ENCODE assay signal across 23 cellular contexts in genomic region chr6:75115501-75115900, GRCh38.
DNase-seq lines count a peak whose midpoint lies in the region; ATAC-seq, FAIRE-seq and TF ChIP-seq lines count a peak whose summit lies in the region.
"Had no signal": no experiment of that assay in that cellular context is flagged by ENCODE, and none has a peak within 500 bp of the region (broad histone marks: within the 10 kb centered on the region; RNA-seq: fewer than 3 reads in every experiment).

No MANE protein-coding gene starts in this region.

- H3K27ac Mint-ChIP-seq in activated CD8-positive, alpha-beta memory T cell treated with anti-CD3 and anti-CD28 coated beads, Interleukin-2, amount 10 ng/mL, durations not matched to agents 7 days and 5 days = no peak overlapping the region
- H3K27ac Mint-ChIP-seq in T-helper 17 cell = no peak overlapping the region
- H3K27ac Mint-ChIP-seq: dendritic cell treated with granulocyte-macrophage colony-stimulating factor and Interleukin-4, amounts not matched to agents 40 ng/mL and 50 ng/mL, for 4 days had no signal

- H3K9me3 Mint-ChIP-seq in activated CD8-positive, alpha-beta memory T cell treated with anti-CD3 and anti-CD28 coated beads, Interleukin-2, amount 10 ng/mL, durations not matched to agents 7 days and 5 days (ENCODE audit: low read depth) = no peaks in the 10 kb centered on the region
- H3K9me3 Mint-ChIP-seq: dendritic cell treated with granulocyte-macrophage colony-stimulating factor and Interleukin-4, amounts not matched to agents 40 ng/mL and 50 ng/mL, for 4 days had no signal

- no peaks in the 10 kb centered on the region for H3K27me3 Mint-ChIP-seq in activated CD8-positive, alpha-beta memory T cell treated with anti-CD3 and anti-CD28 coated beads, Interleukin-2, amount 10 ng/mL, durations not matched to agents 7 days and 5 days
- peaks cover 21% of the 10 kb centered on the region for H3K27me3 Mint-ChIP-seq in T-helper 17 cell
- H3K27me3 Mint-ChIP-seq: dendritic cell treated with granulocyte-macrophage colony-stimulating factor and Interleukin-4, amounts not matched to agents 40 ng/mL and 50 ng/mL, for 4 days had no signal

- TF ChIP-seq RAD21 in A549 (conservative IDR thresholded peaks at IDR 0.05 in 1 of 2, IDR thresholded peaks at IDR 0.05 in 1 of 2) = no peak

- WGBS in A549 (ENCODE audit: missing lambda C conversion rate) = 82% methylated on average over 3 of the region's 3 CpGs
- 63% methylated on average over 3 of the region's 3 CpGs for WGBS in prostate gland

- H3K27ac ChIP-seq in A549 (no peak overlapping the region), ascending aorta (peak overlapping the region; percentile 52 to 66), osteoblast (ENCODE audit: low read depth, low read length) (peak overlapping the region; percentile 48), gastrocnemius medialis (no peak overlapping the region), prostate gland (no peak overlapping the region)
- H3K27ac ChIP-seq: 22Rv1, SJCRH30, upper lobe of left lung had no signal

- H3K36me3 ChIP-seq in ascending aorta (peaks cover 0 to 14% of the 10 kb centered on the region in 2 donors), osteoblast (ENCODE audit: insufficient read depth, low read length) (peaks cover 92% of the 10 kb centered on the region), gastrocnemius medialis (no peaks in the 10 kb centered on the region), prostate gland (no peaks in the 10 kb centered on the region)
- H3K36me3 ChIP-seq: upper lobe of left lung had no signal

- H3K4me3 ChIP-seq in A549 = no peak overlapping the region
- peak overlapping the region in 1 of 2 donors; percentile 35 for H3K4me3 ChIP-seq in ascending aorta
- no peak overlapping the region for H3K4me3 ChIP-seq in fibroblast of the aortic adventitia (ENCODE audit: low read depth, low read length)
- no peak overlapping the region for H3K4me3 ChIP-seq in osteoblast (ENCODE audit: insufficient read depth, low read length)
- no peak overlapping the region for H3K4me3 ChIP-seq in gastrocnemius medialis
- no peak overlapping the region for H3K4me3 ChIP-seq in prostate gland
- H3K4me3 ChIP-seq: SJCRH30, upper lobe of left lung had no signal

- H3K9me3 ChIP-seq in A549 (no peaks in the 10 kb centered on the region), ascending aorta (no peaks in the 10 kb centered on the region), osteoblast (ENCODE audit: low read depth, low read length) (no peaks in the 10 kb centered on the region), T-helper 17 cell (ENCODE audit: control insufficient read depth, low read length, poor library complexity, severe bottlenecking) (no peaks in the 10 kb centered on the region), gastrocnemius medialis (no peaks in the 10 kb centered on the region), prostate gland (no peaks in the 10 kb centered on the region)
- H3K9me3 ChIP-seq: SJCRH30, upper lobe of left lung had no signal

- H3K4me2 ChIP-seq in A549 (peak overlapping the region; percentile 31; the same call in 1 of the 3 replicates), osteoblast (ENCODE audit: insufficient read depth, low read length) (no peak overlapping the region)

- CTCF ChIA-PET in A549 (lab: Yijun Ruan, JAX) = no interaction called here
- CTCF ChIA-PET in activated CD8-positive, alpha-beta memory T cell treated with anti-CD3 and anti-CD28 coated beads, Interleukin-2, amount 10 ng/mL, durations not matched to agents 7 days and 5 days (lab: Charles Lee) = no interaction called here

- H2AFZ ChIP-seq in osteoblast (ENCODE audit: low read length) = no peak overlapping the region

- intact Hi-C loops in ascending aorta (cut with DNase I) (loop anchor here (5.0 kb wide), 2 partner anchors 87 to 183 kb away; no protein-coding TSS in a partner anchor), gastrocnemius medialis (cut with DNase I; ENCODE audit: low total_unique reads) (no loop called here), prostate gland (cut with DNase I) (no loop called here)

- H3K36me3 Mint-ChIP-seq in activated CD8-positive, alpha-beta memory T cell treated with anti-CD3 and anti-CD28 coated beads, Interleukin-2, amount 10 ng/mL, durations not matched to agents 7 days and 5 days = no peaks in the 10 kb centered on the region
- no peaks in the 10 kb centered on the region for H3K36me3 Mint-ChIP-seq in T-helper 17 cell (ENCODE audit: low read depth)

- POLR2A ChIA-PET in A549 (lab: Yijun Ruan, JAX) = no interaction called here

- in situ Hi-C loops in gastrocnemius medialis (cut with MboI; ENCODE audit: low sequenced_read_pairs in 4 of 4) = no loop called here

- ATAC-seq in A549 = no peak
- no peak for ATAC-seq in activated CD8-positive, alpha-beta memory T cell treated with anti-CD3 and anti-CD28 coated beads, Interleukin-2, amount 10 ng/mL, durations not matched to agents 7 days and 5 days
- no peak for ATAC-seq in T-helper 17 cell
- no peak for ATAC-seq in gastrocnemius medialis

- FAIRE-seq in A549 (lab: Jason Lieb, UNC) = no peak
- FAIRE-seq: GM12892, small intestine had no signal

- no peak for TF ChIP-seq CTCF in A549 (IDR thresholded peaks at IDR 0.05)
- no peak for TF ChIP-seq CTCF in ascending aorta (IDR thresholded peaks at IDR 0.05)
- no peak for TF ChIP-seq CTCF in fibroblast of the aortic adventitia (IDR thresholded peaks at IDR 0.05; ENCODE audit: insufficient read depth, low read length)
- no peak for TF ChIP-seq CTCF in osteoblast (IDR thresholded peaks at IDR 0.05; ENCODE audit: extremely low read depth, low read depth, low read length)
- no peak for TF ChIP-seq CTCF in gastrocnemius medialis (IDR thresholded peaks at IDR 0.05 in 4 of 5, conservative IDR thresholded peaks at IDR 0.05 in 1 of 5)
- no peak for TF ChIP-seq CTCF in prostate gland (IDR thresholded peaks at IDR 0.05)

- TF ChIP-seq EP300 in A549 (IDR thresholded peaks at IDR 0.05) = no peak

- DNase-seq in A549 (ENCODE audit: low read depth in 1 of 2, low spot score in 1 of 2) = no peak
- DNase-seq in ascending aorta (ENCODE audit: low spot score in 2 of 2) = no peak
- peak; percentile 34 for DNase-seq in fibroblast of the aortic adventitia (ENCODE audit: low read depth)
- no peak for DNase-seq in osteoblast (ENCODE audit: insufficient read length, low spot score, missing footprints)
- no peak for DNase-seq in activated CD8-positive, alpha-beta memory T cell treated with anti-CD3 and anti-CD28 coated beads, Interleukin-2, amount 10 ng/mL, durations not matched to agents 7 days and 5 days
- no peak for DNase-seq in T-helper 17 cell
- DNase-seq in gastrocnemius medialis = no peak
- no peak for DNase-seq in prostate gland (ENCODE audit: low spot score)
- DNase-seq: activated CD4-positive, alpha-beta T cell treated with anti-CD3 and anti-CD28 coated beads for 1 hour; activated CD8-positive, alpha-beta memory T cell treated with anti-CD3 and anti-CD28 coated beads, Interleukin-2, amount 50 U/mL, for 4 hours; activated gamma-delta T cell; anterior cingulate cortex; C1 segment of cervical spinal cord; erythroblast; NCI-H2029; NCI-H510A; SJCRH30; small intestine; T-helper 9 cell; upper lobe of left lung had no signal

- peaks cover 9% of the 10 kb centered on the region; the same call in 1 of the 3 replicates for H3K4me1 ChIP-seq in A549
- peaks cover 0 to 11% of the 10 kb centered on the region in 2 donors for H3K4me1 ChIP-seq in ascending aorta
- H3K4me1 ChIP-seq in osteoblast (ENCODE audit: insufficient read depth, low read length) = peaks cover 50% of the 10 kb centered on the region
- H3K4me1 ChIP-seq in gastrocnemius medialis = no peaks in the 10 kb centered on the region
- H3K4me1 ChIP-seq in prostate gland (replicated peaks) = no peaks in the 10 kb centered on the region
- H3K4me1 ChIP-seq: SJCRH30, upper lobe of left lung had no signal

- H3K27me3 ChIP-seq in ascending aorta (no peaks in the 10 kb centered on the region), osteoblast (ENCODE audit: insufficient read depth, low read length) (no peaks in the 10 kb centered on the region), gastrocnemius medialis (no peaks in the 10 kb centered on the region), prostate gland (replicated peaks; ENCODE audit: insufficient read depth) (no peaks in the 10 kb centered on the region)
- H3K27me3 ChIP-seq: SJCRH30, upper lobe of left lung had no signal

- no peak overlapping the region for H3K4me3 Mint-ChIP-seq in activated CD8-positive, alpha-beta memory T cell treated with anti-CD3 and anti-CD28 coated beads, Interleukin-2, amount 10 ng/mL, durations not matched to agents 7 days and 5 days
- no peak overlapping the region for H3K4me3 Mint-ChIP-seq in T-helper 17 cell
- H3K4me3 Mint-ChIP-seq: dendritic cell treated with granulocyte-macrophage colony-stimulating factor and Interleukin-4, amounts not matched to agents 40 ng/mL and 50 ng/mL, for 4 days had no signal

- no peaks in the 10 kb centered on the region for H4K20me1 ChIP-seq in osteoblast (ENCODE audit: insufficient read depth, low read length)

- H3K4me1 Mint-ChIP-seq in activated CD8-positive, alpha-beta memory T cell treated with anti-CD3 and anti-CD28 coated beads, Interleukin-2, amount 10 ng/mL, durations not matched to agents 7 days and 5 days = no peaks in the 10 kb centered on the region
- H3K4me1 Mint-ChIP-seq in T-helper 17 cell = no peaks in the 10 kb centered on the region

- no peaks in the 10 kb centered on the region for H3K79me2 ChIP-seq in osteoblast (ENCODE audit: insufficient read depth, low read length)

- TF ChIP-seq POLR2A in A549 (IDR thresholded peaks at IDR 0.05; ENCODE audit: low read length) (no peak), gastrocnemius medialis (IDR thresholded peaks at IDR 0.05) (no peak), prostate gland (IDR thresholded peaks at IDR 0.05) (no peak)

TF ChIP-seq in A549, 52 proteins besides CTCF, POLR2A, EP300 and RAD21 (continues in another document):
- no peak for TF ChIP-seq FOSL2 (IDR thresholded peaks at IDR 0.05)
- no peak for TF ChIP-seq FOSL2 (CRISPR knock-in tag; IDR thresholded peaks at IDR 0.05)
- TF ChIP-seq GATA3 (IDR thresholded peaks at IDR 0.05; ENCODE audit: borderline replicate concordance) = no peak
- no peak for TF ChIP-seq HEYL (CRISPR knock-in tag; IDR thresholded peaks at IDR 0.05)

Comparison
In these comparisons a context has a peak if more than half of its experiments do, and no peak if none do; other contexts are left out.
1. H3K27ac ChIP-seq: peak in ascending aorta (2 of 2) and osteoblast (single experiment); none in A549 (0 of 2), gastrocnemius medialis (0 of 4) and prostate gland (0 of 2).